ENCODE assay signal across 20 cellular contexts in the genomic region with DNA sequence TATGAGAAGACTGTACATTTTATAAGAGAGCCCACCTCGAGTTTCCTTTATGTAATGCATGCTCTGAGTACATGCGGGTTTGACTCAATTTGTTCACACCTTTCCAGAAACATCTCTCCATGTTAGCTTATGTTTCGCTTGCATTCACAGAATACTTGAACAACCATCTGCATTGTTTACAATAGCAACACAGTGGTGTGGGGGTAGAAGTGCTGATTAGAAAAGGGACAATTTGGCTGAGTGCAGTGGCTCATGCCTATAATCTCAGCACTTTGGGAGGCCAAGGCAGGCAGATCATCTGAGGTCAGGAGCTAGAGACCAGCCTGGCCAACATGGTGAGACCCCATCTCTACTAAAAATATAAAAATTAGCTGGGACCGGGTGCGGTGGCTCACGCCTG.
"Had no signal": no experiment of that assay in that cellular context is flagged by ENCODE, and none has a peak within 500 bp of the region (broad histone marks: within the 10 kb centered on the region; RNA-seq: fewer than 3 reads in every experiment).

No MANE protein-coding gene starts in this region.

- DNase-seq: activated CD4-positive, alpha-beta T cell treated with anti-CD3 and anti-CD28 coated beads for 48 hours; activated CD4-positive, alpha-beta T cell treated with anti-CD3 and anti-CD28 coated beads, Interleukin-2, amount 50 U/mL, for 4 hours; activated CD4-positive, CD25-positive, alpha-beta regulatory T cell treated with anti-CD3 and anti-CD28 coated beads, Interleukin-2, amount 50 U/mL, for 72 hours; activated CD8-positive, alpha-beta memory T cell treated with anti-CD3 and anti-CD28 coated beads, Interleukin-2, amount 10 ng/mL, durations not matched to agents 7 days and 5 days; activated effector memory CD4-positive, alpha-beta T cell treated with anti-CD3 and anti-CD28 coated beads, Interleukin-2, amount 50 U/mL, for 16 hours; activated naive CD4-positive, alpha-beta T cell treated with Interleukin-2 at 50 U/mL for 16 hours; activated T-cell treated with anti-CD3 and anti-CD28 coated beads, Interleukin-2, amount 50 U/mL, for 4 hours; cerebellar nuclear complex; Karpas-422; NCI-H1105 treated with DMSO at 0.1 percent for 48 hours; NCI-H1436 treated with DMSO at 0.1 percent for 48 hours; NCI-H187 treated with DMSO at 0.1 percent for 48 hours; NCI-H345; NCI-H510A; NCI-H526 treated with DMSO at 0.1 percent for 48 hours; PC-3; SIG-M5; T-helper 17 cell; T-helper 9 cell had no signal

- ATAC-seq: activated CD8-positive, alpha-beta memory T cell treated with anti-CD3 and anti-CD28 coated beads, Interleukin-2, amount 10 ng/mL, durations not matched to agents 7 days and 5 days; activated T-cell treated with anti-CD3 and anti-CD28 coated beads, Interleukin-2, amount 50 U/mL, for 4 hours; PC-3; T-helper 17 cell; WTC11 had no signal
